In the genomic region with DNA sequence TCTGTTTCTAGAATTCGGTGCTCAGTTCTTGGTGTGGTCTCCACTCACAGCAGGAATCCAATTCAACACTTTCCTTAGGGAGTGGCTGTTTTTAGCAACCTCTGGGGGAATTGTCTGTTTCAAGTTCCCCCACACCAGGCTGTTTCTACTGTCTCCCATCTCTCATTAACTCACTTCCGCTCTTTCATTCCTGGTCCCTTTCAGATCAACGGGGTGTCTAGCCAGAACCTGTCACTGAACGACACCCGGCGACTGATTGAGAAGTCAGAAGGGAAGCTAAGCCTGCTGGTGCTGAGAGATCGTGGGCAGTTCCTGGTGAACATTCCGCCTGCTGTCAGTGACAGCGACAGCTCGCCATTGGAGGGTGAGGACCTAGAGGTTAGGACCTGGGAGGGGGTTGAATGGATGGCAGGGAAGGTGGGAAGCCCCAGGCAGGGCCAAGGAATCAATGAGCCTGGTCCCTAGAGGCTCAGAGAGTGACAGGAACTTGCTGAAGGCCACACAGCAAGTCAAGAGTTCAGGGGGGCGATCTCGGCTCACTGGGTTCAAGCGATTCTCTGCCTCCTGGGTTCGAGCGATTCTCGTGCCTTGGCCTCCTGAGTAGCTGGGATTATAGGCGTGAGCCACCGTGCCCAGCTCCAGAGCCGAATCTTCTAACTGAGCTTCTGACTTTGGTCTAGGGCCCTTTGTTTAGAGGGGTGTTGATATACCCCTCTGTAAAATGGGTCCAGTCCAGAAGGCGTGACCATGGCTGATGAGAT, we compare ENCODE assay signal across 2 cellular contexts.
TF ChIP-seq lines count a peak whose summit lies in the region.

No MANE protein-coding gene starts in this region.

TF ChIP-seq in HepG2, 621 proteins besides CTCF, POLR2A, EP300 and RAD21:
- TF ChIP-seq CREB1 (IDR thresholded peaks at IDR 0.05) (no peak), CREB1 (CRISPR knock-in tag; IDR thresholded peaks at IDR 0.05) (no peak), ZNF629 (CRISPR knock-in tag; conservative IDR thresholded peaks at IDR 0.05) (peak; percentile 33), ZNF768 (CRISPR knock-in tag; IDR thresholded peaks at IDR 0.05) (peak; percentile 81)
- TF ChIP-seq, protein P1, sequence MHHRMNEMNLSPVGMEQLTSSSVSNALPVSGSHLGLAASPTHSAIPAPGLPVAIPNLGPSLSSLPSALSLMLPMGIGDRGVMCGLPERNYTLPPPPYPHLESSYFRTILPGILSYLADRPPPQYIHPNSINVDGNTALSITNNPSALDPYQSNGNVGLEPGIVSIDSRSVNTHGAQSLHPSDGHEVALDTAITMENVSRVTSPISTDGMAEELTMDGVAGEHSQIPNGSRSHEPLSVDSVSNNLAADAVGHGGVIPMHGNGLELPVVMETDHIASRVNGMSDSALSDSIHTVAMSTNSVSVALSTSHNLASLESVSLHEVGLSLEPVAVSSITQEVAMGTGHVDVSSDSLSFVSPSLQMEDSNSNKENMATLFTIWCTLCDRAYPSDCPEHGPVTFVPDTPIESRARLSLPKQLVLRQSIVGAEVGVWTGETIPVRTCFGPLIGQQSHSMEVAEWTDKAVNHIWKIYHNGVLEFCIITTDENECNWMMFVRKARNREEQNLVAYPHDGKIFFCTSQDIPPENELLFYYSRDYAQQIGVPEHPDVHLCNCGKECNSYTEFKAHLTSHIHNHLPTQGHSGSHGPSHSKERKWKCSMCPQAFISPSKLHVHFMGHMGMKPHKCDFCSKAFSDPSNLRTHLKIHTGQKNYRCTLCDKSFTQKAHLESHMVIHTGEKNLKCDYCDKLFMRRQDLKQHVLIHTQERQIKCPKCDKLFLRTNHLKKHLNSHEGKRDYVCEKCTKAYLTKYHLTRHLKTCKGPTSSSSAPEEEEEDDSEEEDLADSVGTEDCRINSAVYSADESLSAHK (CRISPR knock-in tag; IDR thresholded peaks at IDR 0.05; ENCODE audit: borderline replicate concordance) = 0 out of 2 replicates have a peak, but pooled peaks have one; percentile 74

TF ChIP-seq in WTC11, 78 proteins besides CTCF, POLR2A, EP300 and RAD21:
- TF ChIP-seq GTF2I (CRISPR knock-in tag; conservative IDR thresholded peaks at IDR 0.05) (no peak), TEAD1 (CRISPR knock-in tag; IDR thresholded peaks at IDR 0.05) (no peak), MYBL2 (CRISPR knock-in tag; IDR thresholded peaks at IDR 0.05) (no peak), SMAD3 (CRISPR knock-in tag; IDR thresholded peaks at IDR 0.05; ENCODE audit: borderline replicate concordance) (no peak), GRHL2 (CRISPR knock-in tag; IDR thresholded peaks at IDR 0.05; ENCODE audit: insufficient replicate concordance, severe bottlenecking) (no peak), SMAD4 (CRISPR knock-in tag; IDR thresholded peaks at IDR 0.05) (no peak), TP53 (CRISPR knock-in tag; IDR thresholded peaks at IDR 0.05) (no peak), ZNF263 (CRISPR knock-in tag; IDR thresholded peaks at IDR 0.05; ENCODE audit: low read depth) (no peak), ZNF219 (CRISPR knock-in tag; IDR thresholded peaks at IDR 0.05; ENCODE audit: borderline replicate concordance) (no peak), TEAD4 (CRISPR knock-in tag; IDR thresholded peaks at IDR 0.05) (no peak)
- TF ChIP-seq, protein P2, sequence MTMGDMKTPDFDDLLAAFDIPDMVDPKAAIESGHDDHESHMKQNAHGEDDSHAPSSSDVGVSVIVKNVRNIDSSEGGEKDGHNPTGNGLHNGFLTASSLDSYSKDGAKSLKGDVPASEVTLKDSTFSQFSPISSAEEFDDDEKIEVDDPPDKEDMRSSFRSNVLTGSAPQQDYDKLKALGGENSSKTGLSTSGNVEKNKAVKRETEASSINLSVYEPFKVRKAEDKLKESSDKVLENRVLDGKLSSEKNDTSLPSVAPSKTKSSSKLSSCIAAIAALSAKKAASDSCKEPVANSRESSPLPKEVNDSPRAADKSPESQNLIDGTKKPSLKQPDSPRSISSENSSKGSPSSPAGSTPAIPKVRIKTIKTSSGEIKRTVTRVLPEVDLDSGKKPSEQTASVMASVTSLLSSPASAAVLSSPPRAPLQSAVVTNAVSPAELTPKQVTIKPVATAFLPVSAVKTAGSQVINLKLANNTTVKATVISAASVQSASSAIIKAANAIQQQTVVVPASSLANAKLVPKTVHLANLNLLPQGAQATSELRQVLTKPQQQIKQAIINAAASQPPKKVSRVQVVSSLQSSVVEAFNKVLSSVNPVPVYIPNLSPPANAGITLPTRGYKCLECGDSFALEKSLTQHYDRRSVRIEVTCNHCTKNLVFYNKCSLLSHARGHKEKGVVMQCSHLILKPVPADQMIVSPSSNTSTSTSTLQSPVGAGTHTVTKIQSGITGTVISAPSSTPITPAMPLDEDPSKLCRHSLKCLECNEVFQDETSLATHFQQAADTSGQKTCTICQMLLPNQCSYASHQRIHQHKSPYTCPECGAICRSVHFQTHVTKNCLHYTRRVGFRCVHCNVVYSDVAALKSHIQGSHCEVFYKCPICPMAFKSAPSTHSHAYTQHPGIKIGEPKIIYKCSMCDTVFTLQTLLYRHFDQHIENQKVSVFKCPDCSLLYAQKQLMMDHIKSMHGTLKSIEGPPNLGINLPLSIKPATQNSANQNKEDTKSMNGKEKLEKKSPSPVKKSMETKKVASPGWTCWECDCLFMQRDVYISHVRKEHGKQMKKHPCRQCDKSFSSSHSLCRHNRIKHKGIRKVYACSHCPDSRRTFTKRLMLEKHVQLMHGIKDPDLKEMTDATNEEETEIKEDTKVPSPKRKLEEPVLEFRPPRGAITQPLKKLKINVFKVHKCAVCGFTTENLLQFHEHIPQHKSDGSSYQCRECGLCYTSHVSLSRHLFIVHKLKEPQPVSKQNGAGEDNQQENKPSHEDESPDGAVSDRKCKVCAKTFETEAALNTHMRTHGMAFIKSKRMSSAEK (CRISPR knock-in tag; IDR thresholded peaks at IDR 0.05; ENCODE audit: borderline replicate concordance) = no peak
- TF ChIP-seq, protein P3, sequence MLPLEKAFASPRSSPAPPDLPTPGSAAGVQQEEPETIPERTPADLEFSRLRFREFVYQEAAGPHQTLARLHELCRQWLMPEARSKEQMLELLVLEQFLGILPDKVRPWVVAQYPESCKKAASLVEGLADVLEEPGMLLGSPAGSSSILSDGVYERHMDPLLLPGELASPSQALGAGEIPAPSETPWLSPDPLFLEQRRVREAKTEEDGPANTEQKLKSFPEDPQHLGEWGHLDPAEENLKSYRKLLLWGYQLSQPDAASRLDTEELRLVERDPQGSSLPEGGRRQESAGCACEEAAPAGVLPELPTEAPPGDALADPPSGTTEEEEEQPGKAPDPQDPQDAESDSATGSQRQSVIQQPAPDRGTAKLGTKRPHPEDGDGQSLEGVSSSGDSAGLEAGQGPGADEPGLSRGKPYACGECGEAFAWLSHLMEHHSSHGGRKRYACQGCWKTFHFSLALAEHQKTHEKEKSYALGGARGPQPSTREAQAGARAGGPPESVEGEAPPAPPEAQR (CRISPR knock-in tag; IDR thresholded peaks at IDR 0.05) = no peak
- TF ChIP-seq, protein P4, sequence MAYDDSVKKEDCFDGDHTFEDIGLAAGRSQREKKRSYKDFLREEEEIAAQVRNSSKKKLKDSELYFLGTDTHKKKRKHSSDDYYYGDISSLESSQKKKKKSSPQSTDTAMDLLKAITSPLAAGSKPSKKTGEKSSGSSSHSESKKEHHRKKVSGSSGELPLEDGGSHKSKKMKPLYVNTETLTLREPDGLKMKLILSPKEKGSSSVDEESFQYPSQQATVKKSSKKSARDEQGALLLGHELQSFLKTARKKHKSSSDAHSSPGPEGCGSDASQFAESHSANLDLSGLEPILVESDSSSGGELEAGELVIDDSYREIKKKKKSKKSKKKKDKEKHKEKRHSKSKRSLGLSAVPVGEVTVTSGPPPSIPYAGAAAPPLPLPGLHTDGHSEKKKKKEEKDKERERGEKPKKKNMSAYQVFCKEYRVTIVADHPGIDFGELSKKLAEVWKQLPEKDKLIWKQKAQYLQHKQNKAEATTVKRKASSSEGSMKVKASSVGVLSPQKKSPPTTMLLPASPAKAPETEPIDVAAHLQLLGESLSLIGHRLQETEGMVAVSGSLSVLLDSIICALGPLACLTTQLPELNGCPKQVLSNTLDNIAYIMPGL (CRISPR knock-in tag; IDR thresholded peaks at IDR 0.05) = no peak
- TF ChIP-seq, protein P5, sequence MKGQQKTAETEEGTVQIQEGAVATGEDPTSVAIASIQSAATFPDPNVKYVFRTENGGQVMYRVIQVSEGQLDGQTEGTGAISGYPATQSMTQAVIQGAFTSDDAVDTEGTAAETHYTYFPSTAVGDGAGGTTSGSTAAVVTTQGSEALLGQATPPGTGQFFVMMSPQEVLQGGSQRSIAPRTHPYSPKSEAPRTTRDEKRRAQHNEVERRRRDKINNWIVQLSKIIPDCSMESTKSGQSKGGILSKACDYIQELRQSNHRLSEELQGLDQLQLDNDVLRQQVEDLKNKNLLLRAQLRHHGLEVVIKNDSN (CRISPR knock-in tag; IDR thresholded peaks at IDR 0.05) = no peak
